ENCODE assay signal across 25 cellular contexts in the genomic region with DNA sequence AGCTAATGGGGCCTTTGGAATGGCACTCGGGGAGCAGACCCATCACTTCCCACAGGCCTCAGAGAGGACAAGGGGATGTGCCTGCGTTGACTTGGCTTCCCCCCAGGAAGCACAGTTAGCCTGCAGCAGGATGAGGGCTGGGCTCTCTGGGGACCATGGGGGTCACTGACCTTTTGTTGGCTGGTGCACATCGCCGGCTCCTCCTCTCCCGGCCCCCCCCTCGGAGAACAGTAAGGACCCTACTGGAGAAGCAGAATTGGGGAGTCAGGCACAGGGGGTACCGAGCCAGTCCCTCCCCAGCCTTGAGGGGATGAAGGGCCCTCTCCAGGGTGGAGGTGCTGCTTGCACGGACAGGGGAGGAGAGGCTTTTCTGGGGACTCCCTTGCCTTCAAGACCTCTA.
"Had no signal": no experiment of that assay in that cellular context is flagged by ENCODE, and none has a peak within 500 bp of the region (broad histone marks: within the 10 kb centered on the region; RNA-seq: fewer than 3 reads in every experiment).

No MANE protein-coding gene starts in this region.

- DNase-seq: activated CD4-positive, alpha-beta T cell treated with anti-CD3 and anti-CD28 coated beads for 48 hours; activated CD4-positive, alpha-beta T cell treated with anti-CD3 and anti-CD28 coated beads, Interleukin-2, amount 50 U/mL, for 4 hours; activated CD4-positive, CD25-positive, alpha-beta regulatory T cell treated with anti-CD3 and anti-CD28 coated beads, Interleukin-2, amount 50 U/mL, for 72 hours; activated CD8-positive, alpha-beta memory T cell treated with anti-CD3 and anti-CD28 coated beads, Interleukin-2, amount 50 U/mL, for 48 hours; activated CD8-positive, alpha-beta T cell treated with anti-CD3 and anti-CD28 coated beads, Interleukin-2, amount 10 ng/mL, durations not matched to agents 7 days and 5 days; activated naive CD4-positive, alpha-beta T cell treated with anti-CD3 and anti-CD28 coated beads, Interleukin-2, amount 50 U/mL, for 16 hours; activated naive CD8-positive, alpha-beta T cell treated with anti-CD3 and anti-CD28 coated beads, Interleukin-2, amount 10 ng/mL, durations not matched to agents 7 days and 5 days; activated T-cell treated with anti-CD3 and anti-CD28 coated beads, Interleukin-2, amount 50 U/mL, for 1 hour; adrenal gland; aorta; Kasumi-1; KBM-7; NCI-H1105 treated with DMSO at 0.1 percent for 48 hours; NCI-H1436 treated with DMSO at 0.1 percent for 48 hours; NCI-H187; NCI-H2081; NCI-H446; NCI-H524; Peyer's patch; SHP77 treated with DMSO at 0.1 percent for 48 hours; T-helper 17 cell; T-helper 9 cell had no signal

- H3K4me1 ChIP-seq: breast epithelium had no signal

- H3K4me3 ChIP-seq: adrenal gland, breast epithelium, Peyer's patch had no signal

- H3K36me3 ChIP-seq: adrenal gland, breast epithelium, Peyer's patch had no signal

- H3K9me3 ChIP-seq: adrenal gland, breast epithelium, Peyer's patch had no signal

- H3K27me3 ChIP-seq: adrenal gland, Peyer's patch had no signal

- H3K27ac ChIP-seq: adrenal gland, breast epithelium, Peyer's patch, RWPE1 had no signal

- ATAC-seq: activated CD8-positive, alpha-beta T cell treated with anti-CD3 and anti-CD28 coated beads, Interleukin-2, amount 10 ng/mL, durations not matched to agents 7 days and 5 days; T-helper 17 cell; WTC11 had no signal

- H3K27ac Mint-ChIP-seq: activated CD8-positive, alpha-beta T cell treated with anti-CD3 and anti-CD28 coated beads, Interleukin-2, amount 10 ng/mL, durations not matched to agents 7 days and 5 days; activated naive CD8-positive, alpha-beta T cell treated with anti-CD3 and anti-CD28 coated beads, Interleukin-2, amount 10 ng/mL, durations not matched to agents 7 days and 5 days; T-helper 17 cell; WTC11 had no signal

- H3K4me3 Mint-ChIP-seq: activated CD8-positive, alpha-beta T cell treated with anti-CD3 and anti-CD28 coated beads, Interleukin-2, amount 10 ng/mL, durations not matched to agents 7 days and 5 days; activated naive CD8-positive, alpha-beta T cell treated with anti-CD3 and anti-CD28 coated beads, Interleukin-2, amount 10 ng/mL, durations not matched to agents 7 days and 5 days; WTC11 had no signal

- H3K36me3 Mint-ChIP-seq: activated naive CD8-positive, alpha-beta T cell treated with anti-CD3 and anti-CD28 coated beads, Interleukin-2, amount 10 ng/mL, durations not matched to agents 7 days and 5 days; WTC11 had no signal

- H3K9me3 Mint-ChIP-seq: activated naive CD8-positive, alpha-beta T cell treated with anti-CD3 and anti-CD28 coated beads, Interleukin-2, amount 10 ng/mL, durations not matched to agents 7 days and 5 days; WTC11 had no signal
